17 cellular contexts compared by ENCODE assay signal in genomic region chr2:85668009-85668856, GRCh38. TPM values are rescaled to one million over a fixed set of nuclear protein-coding genes. Genes with fewer than 3 reads are reported as not detected.
DNase-seq lines count a peak whose midpoint lies in the region; ATAC-seq, FAIRE-seq and TF ChIP-seq lines count a peak whose summit lies in the region.
"Had no signal": no experiment of that assay in that cellular context is flagged by ENCODE, and none has a peak within 500 bp of the region (broad histone marks: within the 10 kb centered on the region; RNA-seq: fewer than 3 reads in every experiment).

TSS of gene SFTPB (minus strand) at chr2:85668199. CDS start at chr2:85668183, 16 bp downstream.

- ATAC-seq in SK-N-SH treated with all-trans-retinoic acid at 6 μM for 48 hours (peak; percentile 81), GM21737 (IDR thresholded peaks at IDR 0.05; ENCODE audit: unreplicated experiment) (no peak)
- ATAC-seq: left colon, right lobe of liver had no signal

- TF ChIP-seq CTCF in mesothelial cell of epicardium (IDR thresholded peaks at IDR 0.05; ENCODE audit: unreplicated experiment): no peak
- no peak for TF ChIP-seq CTCF in GM13976 (IDR thresholded peaks at IDR 0.05; ENCODE audit: borderline replicate concordance, control extremely low read depth, extremely low read depth, insufficient read depth, missing control alignments)

- H3K27me3 Mint-ChIP-seq in mesothelial cell of epicardium (ENCODE audit: low read depth): peaks cover 3% of the 10 kb centered on the region
- H3K27me3 Mint-ChIP-seq: CD4-positive, alpha-beta T cell had no signal

- no peaks in the 10 kb centered on the region for H3K36me3 Mint-ChIP-seq in mesothelial cell of epicardium

- H3K4me3 Mint-ChIP-seq in mesothelial cell of epicardium: no peak within 1 kb of the TSS
- H3K4me3 Mint-ChIP-seq: CD4-positive, alpha-beta T cell; nephron progenitor cell had no signal

- no peak for FAIRE-seq in urothelium cell line (lab: Jason Lieb, UNC)

- in situ Hi-C loops in GM13976 (cut with MboI; ENCODE audit: low sequenced_read_pairs, unreplicated experiment): no loop called here

- peak; percentile 58 for DNase-seq in DMS153 (lab: John Stamatoyannopoulos, UW)
- DNase-seq in M059J (ENCODE audit: low read depth): peak; percentile 48
- no peak for DNase-seq in mesothelial cell of epicardium (ENCODE audit: low spot score in 2 of 2, unreplicated experiment in 2 of 2)
- no peak for DNase-seq in stimulated activated CD4-positive, alpha-beta T cell treated with anti-CD3 and anti-CD28 coated beads, Interleukin-12 subunit alpha, Interleukin-12 subunit beta, amount 100 ng/mL, for 4 hours
- no peak for DNase-seq in urothelium cell line (ENCODE audit: low spot score)
- no peak for DNase-seq in GM13976 (ENCODE audit: low spot score)
- DNase-seq: activated CD4-positive, alpha-beta T cell treated with anti-CD3 and anti-CD28 coated beads for 4 hours; glutamatergic neuron; left colon; NCI-H1436 treated with DMSO at 0.1 percent for 48 hours; nephron progenitor cell; right lobe of liver; SW 1271 had no signal

- H3K9me3 Mint-ChIP-seq in mesothelial cell of epicardium: no peaks in the 10 kb centered on the region
- H3K9me3 Mint-ChIP-seq: CD4-positive, alpha-beta T cell; nephron progenitor cell had no signal

- peaks cover 4% of the 10 kb centered on the region for H3K4me1 Mint-ChIP-seq in mesothelial cell of epicardium

- peak within 1 kb of the TSS; percentile 55 for H3K27ac Mint-ChIP-seq in mesothelial cell of epicardium
- H3K27ac Mint-ChIP-seq: CD4-positive, alpha-beta T cell; nephron progenitor cell had no signal

TF ChIP-seq in SK-N-SH treated with all-trans-retinoic acid at 6 μM for 48 hours, 23 proteins besides CTCF, POLR2A, EP300 and RAD21:
- TF ChIP-seq POU6F1 (CRISPR knock-in tag; IDR thresholded peaks at IDR 0.05; ENCODE audit: borderline replicate concordance, low read depth): no peak

RNA-seq across cellular contexts. Expression of gene SFTPB, which starts in this region (rescaled TPM):
- not detected in 2 replicates for total RNA-seq in M059J (2014; rRNA removed; shearing (Covaris generic))
- not detected in 3 replicates for total RNA-seq in mesothelial cell of epicardium
- total RNA-seq: CD4-positive, alpha-beta T cell; left colon; subcutaneous adipose tissue had no signal

Comparison
In these comparisons a context has a peak if more than half of its experiments do, and no peak if none do; other contexts are left out.
1. Peak in DNase-seq in M059J; RNA of the gene not detected or under 1 TPM.